In the genomic region with DNA sequence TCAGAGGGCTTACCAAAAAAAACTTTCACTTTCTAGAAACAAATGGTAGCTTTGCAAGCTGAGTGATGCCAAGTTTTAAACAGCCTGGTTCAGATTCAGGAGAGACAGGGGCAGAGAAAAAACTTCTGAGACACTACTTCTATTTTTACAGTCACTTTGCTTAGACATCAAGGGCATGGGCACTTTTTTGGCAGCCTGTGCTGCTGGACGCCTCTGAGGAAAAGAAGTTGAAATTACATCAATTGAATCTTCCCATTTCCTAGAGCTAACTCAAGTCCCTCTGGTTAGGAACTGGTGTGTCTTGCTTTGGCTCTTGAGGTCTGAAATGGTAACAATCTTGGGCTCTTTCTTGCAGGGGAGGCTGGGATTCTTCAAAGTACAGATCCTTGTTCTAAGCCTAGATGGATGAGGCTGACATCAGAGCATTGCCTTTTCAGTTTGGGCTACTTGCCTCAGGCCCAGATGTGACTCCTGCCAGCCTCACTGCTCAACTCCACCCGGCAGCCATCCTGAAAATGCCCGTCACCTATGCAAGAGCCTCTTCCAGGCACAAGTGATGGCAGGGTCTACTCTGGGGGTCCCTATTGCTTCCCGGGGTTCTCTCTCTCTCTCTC, we compare ENCODE assay signal across 8 cellular contexts.
A peak's percentile ranks its signal among the peaks of the same experiment; 100 is the strongest.
DNase-seq lines count a peak whose midpoint lies in the region; ATAC-seq and TF ChIP-seq lines count a peak whose summit lies in the region.

No MANE protein-coding gene starts in this region.

- H3K27me3 ChIP-seq in effector memory CD4-positive, alpha-beta T cell (replicated peaks; ENCODE audit: control insufficient read depth, insufficient read depth, low read length, poor library complexity, severe bottlenecking): no peaks in the 10 kb centered on the region

- H3K36me3 ChIP-seq in effector memory CD4-positive, alpha-beta T cell (ENCODE audit: control insufficient read depth, insufficient read depth, low read length): no peaks in the 10 kb centered on the region

- no peak for TF ChIP-seq CTCF in RWPE1 (conservative IDR thresholded peaks at IDR 0.05; ENCODE audit: low read depth)

- H3K27ac ChIP-seq in effector memory CD4-positive, alpha-beta T cell (ENCODE audit: insufficient read depth, low read length, poor library complexity, severe bottlenecking): peak overlapping the region; percentile 46
- H3K27ac ChIP-seq in RWPE1: no peak overlapping the region

- peaks cover 11% of the 10 kb centered on the region for H3K4me1 ChIP-seq in effector memory CD4-positive, alpha-beta T cell (ENCODE audit: control insufficient read depth, insufficient read depth, low read length, poor library complexity, severe bottlenecking)

- no peak for DNase-seq in effector memory CD4-positive, alpha-beta T cell
- DNase-seq in stimulated activated CD8-positive, alpha-beta memory T cell treated with anti-CD3 and anti-CD28 coated beads, Interleukin-4, amount 100 ng/mL, for 48 hours: peak; percentile 44
- DNase-seq in RWPE1 (ENCODE audit: low spot score) (no peak), occipital lobe (lab: John Stamatoyannopoulos, UW) (no peak)

- POLR2A ChIA-PET in RWPE1 (lab: Yijun Ruan, JAX; ENCODE audit: low non-redundant PET): no interaction called here

- H3K9me3 ChIP-seq in effector memory CD4-positive, alpha-beta T cell (ENCODE audit: control insufficient read depth, low read length): no peaks in the 10 kb centered on the region

- H3K4me3 ChIP-seq in effector memory CD4-positive, alpha-beta T cell (ENCODE audit: insufficient read depth, low read depth, low read length, poor library complexity, severe bottlenecking): peak overlapping the region; percentile 37

- peak; percentile 19 for ATAC-seq in GM19395 (IDR thresholded peaks at IDR 0.05; ENCODE audit: unreplicated experiment)
- peak; percentile 3 for ATAC-seq in HG03196 (IDR thresholded peaks at IDR 0.05; ENCODE audit: unreplicated experiment)
- ATAC-seq in GM21360 (IDR thresholded peaks at IDR 0.05; ENCODE audit: unreplicated experiment): no peak
- ATAC-seq in HG02870 (IDR thresholded peaks at IDR 0.05; ENCODE audit: unreplicated experiment): no peak

- CTCF ChIA-PET in RWPE1 (lab: Yijun Ruan, JAX): no interaction called here

Comparison
In these comparisons a context has a peak if more than half of its experiments do, and no peak if none do; other contexts are left out.
1. ATAC-seq: peak in GM19395 (single experiment) and HG03196 (single experiment); none in GM21360 (single experiment) and HG02870 (single experiment).